In the genomic region with DNA sequence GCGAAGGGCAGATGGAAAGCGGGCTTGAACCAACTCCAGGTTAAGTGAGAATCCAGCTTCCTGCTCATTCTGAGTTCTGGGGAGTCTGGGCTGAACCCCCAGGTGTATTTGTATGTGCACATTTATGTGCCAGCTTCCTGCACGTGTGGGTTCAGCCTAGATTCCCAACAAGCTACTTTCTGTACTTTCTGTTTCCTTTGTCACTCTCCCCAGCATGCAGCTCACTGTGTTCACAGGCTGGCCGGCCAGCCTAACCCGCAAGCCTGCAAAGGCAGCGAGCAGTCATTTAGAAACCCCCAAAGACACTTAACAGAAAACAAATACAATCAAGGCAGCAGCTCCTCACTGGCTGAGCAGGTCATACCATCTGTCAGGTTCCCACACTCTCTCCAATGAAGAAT, we compare ENCODE assay signal across 8 cellular contexts.
DNase-seq lines count a peak whose midpoint lies in the region; ATAC-seq lines count a peak whose summit lies in the region.

No MANE protein-coding gene starts in this region.

- no peaks in the 10 kb centered on the region for H3K36me3 Mint-ChIP-seq in activated T-cell treated with anti-CD3 and anti-CD28 coated beads, Interleukin-2, amount 50 U/mL, for 24 hours (ENCODE audit: low read depth)
- H3K36me3 Mint-ChIP-seq in stimulated activated memory B cell treated with anti-CD40 and anti-IgM and Interleukin-4, amounts not matched to agents 10 μg/mL and 1 μg/mL and 100 μg/mL, for 72 hours = no peaks in the 10 kb centered on the region

- peak overlapping the region; percentile 73 for H3K27ac Mint-ChIP-seq in activated T-cell treated with anti-CD3 and anti-CD28 coated beads, Interleukin-2, amount 50 U/mL, for 24 hours
- H3K27ac Mint-ChIP-seq in stimulated activated memory B cell treated with anti-CD40 and anti-IgM and Interleukin-4, amounts not matched to agents 10 μg/mL and 1 μg/mL and 100 μg/mL, for 72 hours = peak overlapping the region; percentile 66

- no peaks in the 10 kb centered on the region for H3K9me3 Mint-ChIP-seq in activated T-cell treated with anti-CD3 and anti-CD28 coated beads, Interleukin-2, amount 50 U/mL, for 24 hours
- no peaks in the 10 kb centered on the region for H3K9me3 Mint-ChIP-seq in stimulated activated memory B cell treated with anti-CD40 and anti-IgM and Interleukin-4, amounts not matched to agents 10 μg/mL and 1 μg/mL and 100 μg/mL, for 72 hours

- H3K4me1 Mint-ChIP-seq in activated T-cell treated with anti-CD3 and anti-CD28 coated beads, Interleukin-2, amount 50 U/mL, for 24 hours (ENCODE audit: low read depth) = peaks cover 92% of the 10 kb centered on the region
- H3K4me1 Mint-ChIP-seq in stimulated activated memory B cell treated with anti-CD40 and anti-IgM and Interleukin-4, amounts not matched to agents 10 μg/mL and 1 μg/mL and 100 μg/mL, for 72 hours = peaks cover 78% of the 10 kb centered on the region

- peak; percentile 17 for DNase-seq in NCI-H1092 treated with DMSO at 0.1 percent for 48 hours (lab: John Stamatoyannopoulos, UW)
- no peak for DNase-seq in NCI-H1092 (lab: John Stamatoyannopoulos, UW)
- peak; percentile 71 for DNase-seq in activated T-cell treated with anti-CD3 and anti-CD28 coated beads, Interleukin-2, amount 50 U/mL, for 24 hours
- DNase-seq in NCI-H2029 treated with DMSO at 0.1 percent for 48 hours (lab: John Stamatoyannopoulos, UW) = no peak
- no peak for DNase-seq in AML-193 (lab: John Stamatoyannopoulos, UW)
- no peak for DNase-seq in NCI-H128 (lab: John Stamatoyannopoulos, UW; ENCODE audit: unreplicated experiment)

- H3K27me3 Mint-ChIP-seq in activated T-cell treated with anti-CD3 and anti-CD28 coated beads, Interleukin-2, amount 50 U/mL, for 24 hours = peaks cover 20% of the 10 kb centered on the region
- no peaks in the 10 kb centered on the region for H3K27me3 Mint-ChIP-seq in stimulated activated memory B cell treated with anti-CD40 and anti-IgM and Interleukin-4, amounts not matched to agents 10 μg/mL and 1 μg/mL and 100 μg/mL, for 72 hours

- peak overlapping the region; percentile 46 for H3K4me3 Mint-ChIP-seq in activated T-cell treated with anti-CD3 and anti-CD28 coated beads, Interleukin-2, amount 50 U/mL, for 24 hours
- peak overlapping the region; percentile 1 for H3K4me3 Mint-ChIP-seq in stimulated activated memory B cell treated with anti-CD40 and anti-IgM and Interleukin-4, amounts not matched to agents 10 μg/mL and 1 μg/mL and 100 μg/mL, for 72 hours

- ATAC-seq in HG03045 (IDR thresholded peaks at IDR 0.05; ENCODE audit: unreplicated experiment) = peak; percentile 62
- ATAC-seq in stimulated activated memory B cell treated with anti-CD40 and anti-IgM and Interleukin-4, amounts not matched to agents 10 μg/mL and 1 μg/mL and 100 μg/mL, for 72 hours = peak; percentile 82

Comparison
In these comparisons a context has a peak if more than half of its experiments do, and no peak if none do; other contexts are left out.
1. DNase-seq: peak in NCI-H1092 treated with DMSO at 0.1 percent for 48 hours (single experiment) and activated T-cell treated with anti-CD3 and anti-CD28 coated beads, Interleukin-2, amount 50 U/mL, for 24 hours (single experiment); none in NCI-H1092 (single experiment), NCI-H2029 treated with DMSO at 0.1 percent for 48 hours (single experiment), AML-193 (0 of 2) and NCI-H128 (single experiment).